In the genomic region with DNA sequence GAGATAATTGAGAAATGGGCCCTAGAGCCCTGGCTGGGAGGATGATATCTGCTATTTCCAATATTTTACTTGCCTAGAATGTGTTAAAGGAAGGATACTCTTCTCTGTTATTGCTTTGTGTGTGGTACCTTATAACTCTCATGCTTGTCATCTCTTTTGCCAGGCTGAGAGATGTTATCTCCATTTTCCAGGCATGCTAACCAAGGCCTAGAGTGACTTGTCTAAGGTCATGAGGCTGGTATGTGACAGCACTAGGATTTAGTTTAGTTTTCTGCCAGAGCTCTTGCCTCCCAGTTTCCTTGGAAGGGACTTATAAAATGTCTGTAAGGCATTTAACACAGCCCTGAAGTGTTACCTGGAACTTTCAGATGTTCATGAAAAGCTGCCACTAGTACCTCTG, we compare ENCODE assay signal across 8 cellular contexts. TPM values are rescaled to one million over a fixed set of nuclear protein-coding genes. Genes with fewer than 3 reads are reported as not detected.
DNase-seq lines count a peak whose midpoint lies in the region; FAIRE-seq and TF ChIP-seq lines count a peak whose summit lies in the region.

No MANE protein-coding gene starts in this region.

- H3K36me3 ChIP-seq in HUES64 (ENCODE audit: insufficient read depth, low read length) (peaks cover 29% of the 10 kb centered on the region), mucosa of rectum (ENCODE audit: control insufficient read depth in 2 of 2, insufficient read depth in 2 of 2, low read length in 2 of 2) (peaks cover 29 to 31% of the 10 kb centered on the region in 2 donors)

- H3K27me3 ChIP-seq in HUES64 (ENCODE audit: insufficient read depth, low read length) = peaks cover 7% of the 10 kb centered on the region; the same call in 1 of the 2 replicates
- no peaks in the 10 kb centered on the region for H3K27me3 ChIP-seq in mucosa of rectum (ENCODE audit: control insufficient read depth in 2 of 2, insufficient read depth in 2 of 2, low read length in 2 of 2)

- H3K27me3 Mint-ChIP-seq in MCF 10A (ENCODE audit: insufficient read depth, unreplicated experiment) = peaks cover 7% of the 10 kb centered on the region

- H3K4me3 Mint-ChIP-seq in MCF 10A (ENCODE audit: unreplicated experiment) = peak overlapping the region; percentile 84

- H3K4me1 ChIP-seq in HUES64 (ENCODE audit: insufficient read depth, low read length) = peaks cover 6% of the 10 kb centered on the region; the same call in 1 of the 2 replicates
- peaks cover 27% of the 10 kb centered on the region in 2 donors for H3K4me1 ChIP-seq in mucosa of rectum (ENCODE audit: control insufficient read depth in 2 of 2, insufficient read depth in 2 of 2, low read length in 2 of 2)

- H3K4me3 ChIP-seq in HUES64 (ENCODE audit: low read length) = peak overlapping the region; percentile 100
- H3K4me3 ChIP-seq in mucosa of rectum (ENCODE audit: low read length in 2 of 2) = peak overlapping the region; percentile 95 to 97

- intact Hi-C loops in MCF 10A (cut with micrococcal nuclease) = loop anchor here (10.0 kb wide), 1 partner anchor 152 kb away; a partner anchor contains a TSS

- peaks cover 36% of the 10 kb centered on the region for H3K36me3 Mint-ChIP-seq in MCF 10A (ENCODE audit: insufficient read depth, unreplicated experiment)

- BruUV-seq in MCF 10A (replicated peaks; lab: Mats Ljungman, UMichigan) = no TSS peak

- TF ChIP-seq CTCF in 22Rv1 (IDR thresholded peaks at IDR 0.05) (no peak), MCF 10A (IDR thresholded peaks at IDR 0.05; ENCODE audit: unreplicated experiment) (no peak)

- H3K9me3 Mint-ChIP-seq in MCF 10A (ENCODE audit: unreplicated experiment) = no peaks in the 10 kb centered on the region

- POLR2A ChIA-PET in MCF 10A (lab: Yijun Ruan, JAX) = interaction anchor here (0.6 to 5.7 kb wide), 15 partner anchors 9 to 835 kb away, joined by 3 to 71 read pairs (median 4); a partner anchor contains a TSS

- FAIRE-seq in frontal cortex (lab: Jason Lieb, UNC) = no peak

- peak overlapping the region; percentile 96 for H3K27ac ChIP-seq in 22Rv1
- H3K27ac ChIP-seq in HUES64 (ENCODE audit: low read depth, low read length) = no peak overlapping the region
- H3K27ac ChIP-seq in mucosa of rectum (ENCODE audit: low read depth in 2 of 2, low read length in 2 of 2) = peak overlapping the region in 1 of 2 donors; percentile 98

- peaks cover 37% of the 10 kb centered on the region for H3K4me1 Mint-ChIP-seq in MCF 10A (ENCODE audit: insufficient read depth, unreplicated experiment)

- no peak for DNase-seq in MCF 10A (ENCODE audit: unreplicated experiment)
- DNase-seq in cerebellum (ENCODE audit: low spot score) = no peak
- DNase-seq in NCI-H2171 treated with DMSO at 0.1 percent for 48 hours (lab: John Stamatoyannopoulos, UW) = no peak
- no peak for DNase-seq in stimulated activated CD4-positive, alpha-beta T cell treated with anti-CD3 and anti-CD28 coated beads, Interleukin-15, amount 100 ng/mL, for 24 hours
- DNase-seq in frontal cortex (ENCODE audit: low spot score in 2 of 2) = no peak

- H3K9ac ChIP-seq in HUES64 (ENCODE audit: low read depth, low read length) (peak overlapping the region; percentile 96), mucosa of rectum (ENCODE audit: low read depth in 1 of 2, low read length in 2 of 2) (peak overlapping the region; percentile 100)

- peak overlapping the region; percentile 95 for H3K27ac Mint-ChIP-seq in MCF 10A (ENCODE audit: low read depth, unreplicated experiment)

- CTCF ChIA-PET in MCF 10A (lab: Yijun Ruan, JAX) = interaction anchor here (0.6 to 3.5 kb wide), 9 partner anchors 17 to 244 kb away, joined by 3 to 42 read pairs (median 6); a partner anchor contains a TSS

- no peaks in the 10 kb centered on the region for H3K9me3 ChIP-seq in HUES64 (ENCODE audit: insufficient read depth, low read depth, low read length)
- no peaks in the 10 kb centered on the region for H3K9me3 ChIP-seq in mucosa of rectum (ENCODE audit: control insufficient read depth in 2 of 2, low read length in 2 of 2)

RNA-seq across cellular contexts. Expression of a gene that starts 1.4 kb away (rescaled TPM):
- 31.9 TPM for polyA plus RNA-seq in HUES64 (2013, experiment 1 of 2)
- polyA plus RNA-seq in HUES64 (2013, experiment 2 of 2) = 29.5 TPM
- total RNA-seq in MCF 10A (2022) = 57.8 and 62.8 TPM in 2 replicates
- total RNA-seq in cerebellum = 37.6 TPM
- 26.5 TPM for total RNA-seq in frontal cortex
